Comparison of ENCODE assay signal across 1 cellular context in genomic region chr9:121818016-121818661, GRCh38.
TF ChIP-seq lines count a peak whose summit lies in the region.

No MANE protein-coding gene starts in this region.

TF ChIP-seq in H1, 55 proteins besides CTCF, POLR2A, EP300 and RAD21 (continued from another document):
- no peak for TF ChIP-seq E2F6 (IDR thresholded peaks at IDR 0.05)
- no peak for TF ChIP-seq CREB1 (IDR thresholded peaks at IDR 0.05)
- no peak for TF ChIP-seq POU5F1 (IDR thresholded peaks at IDR 0.05; ENCODE audit: low read depth, low read length)
- no peak for TF ChIP-seq SP2 (IDR thresholded peaks at IDR 0.05; ENCODE audit: low read length)
- TF ChIP-seq RBBP5 (IDR thresholded peaks at IDR 0.05; ENCODE audit: borderline replicate concordance, low read depth, low read length) = no peak
